Comparison of ENCODE assay signal across 8 cellular contexts in the genomic region with DNA sequence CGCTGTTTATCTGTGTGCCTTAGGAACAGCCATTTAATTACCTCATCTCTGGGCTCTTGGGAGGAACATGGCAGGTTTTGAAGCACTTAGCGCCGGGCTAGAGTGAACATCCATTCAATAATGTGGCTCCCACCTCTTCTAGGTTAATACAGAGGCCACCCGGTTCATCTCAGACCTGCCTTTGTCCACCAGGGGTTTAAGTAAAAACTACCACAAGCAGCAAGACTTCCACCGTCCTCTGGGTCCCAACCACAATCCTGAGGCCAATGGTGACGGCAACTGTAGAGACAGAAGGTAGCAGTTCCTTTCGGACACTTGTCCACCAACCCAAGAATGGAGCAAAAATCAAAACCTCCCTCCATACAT. TPM values are rescaled to one million over a fixed set of nuclear protein-coding genes. Genes with fewer than 3 reads are reported as not detected.
DNase-seq lines count a peak whose midpoint lies in the region; ATAC-seq, FAIRE-seq and TF ChIP-seq lines count a peak whose summit lies in the region.

No MANE protein-coding gene starts in this region.

- no peak overlapping the region for H3K18ac ChIP-seq in mesenchymal stem cell (ENCODE audit: low read depth in 1 of 2, low read length in 2 of 2)

- ATAC-seq in heart left ventricle (no peak), GM12878 (no peak)

- peak overlapping the region; percentile 96 for H4K8ac ChIP-seq in mesenchymal stem cell (ENCODE audit: low read length)

- RAD21 ChIA-PET in GM12878 (lab: Charles Lee; ENCODE audit: unreplicated experiment): no interaction called here

- peak overlapping the region in 1 of 2 experiments; percentile 87 for H3K14ac ChIP-seq in mesenchymal stem cell (ENCODE audit: low read length in 2 of 2)

- no peak overlapping the region for H4K91ac ChIP-seq in mesenchymal stem cell (ENCODE audit: low read length)

- H3K27ac ChIP-seq in heart left ventricle (peak overlapping the region; percentile 37 to 97 (median 90)), GM12878 (ENCODE audit: control insufficient read depth, insufficient read depth) (peak overlapping the region; percentile 68), mesenchymal stem cell (ENCODE audit: low read length, poor library complexity, severe bottlenecking) (no peak overlapping the region), vagina (peak overlapping the region; percentile 74)

- H3K4ac ChIP-seq in mesenchymal stem cell (ENCODE audit: low read depth in 1 of 2, low read length in 2 of 2): peak overlapping the region; percentile 16 to 81

- no peaks in the 10 kb centered on the region for H3K9me3 ChIP-seq in heart left ventricle
- H3K9me3 ChIP-seq in GM12878 (replicated peaks; ENCODE audit: control insufficient read depth, insufficient read depth, low read length): no peaks in the 10 kb centered on the region
- no peaks in the 10 kb centered on the region for H3K9me3 ChIP-seq in mesenchymal stem cell (ENCODE audit: control insufficient read depth, low read length)
- no peaks in the 10 kb centered on the region for H3K9me3 ChIP-seq in vagina

- CTCF ChIA-PET in GM12878 (lab: Yijun Ruan, JAX): interaction anchor here (1.0 to 3.2 kb wide), 5 partner anchors 9 to 533 kb away, joined by 3 to 13 read pairs (median 4); no protein-coding TSS in a partner anchor

- peak overlapping the region; percentile 99 for H3K4me2 ChIP-seq in GM12878 (ENCODE audit: control insufficient read depth, insufficient read depth)
- H3K4me2 ChIP-seq in mesenchymal stem cell (ENCODE audit: low read length, poor library complexity, severe bottlenecking): peak overlapping the region; percentile 64

- no peak for TF ChIP-seq CTCF in heart left ventricle (IDR thresholded peaks at IDR 0.05)
- no peak for TF ChIP-seq CTCF in GM12878 (IDR thresholded peaks at IDR 0.05 in 2 of 3, conservative IDR thresholded peaks at IDR 0.05 in 1 of 3; ENCODE audit: control insufficient read depth in 2 of 3, extremely low read depth in 1 of 3, insufficient read depth in 1 of 3, low read depth in 3 of 3, low read length in 3 of 3)
- no peak for TF ChIP-seq CTCF in vagina (IDR thresholded peaks at IDR 0.05)

- H3K23ac ChIP-seq in mesenchymal stem cell (ENCODE audit: low read length in 2 of 2): no peak overlapping the region

- peaks cover 10% of the 10 kb centered on the region for H3K79me1 ChIP-seq in mesenchymal stem cell (replicated peaks; ENCODE audit: low read length, poor library complexity, severe bottlenecking)

- H3K4me1 ChIP-seq in heart left ventricle (peaks cover 4 to 53% (median 35%) of the 10 kb centered on the region in 12 donors), GM12878 (ENCODE audit: control insufficient read depth, insufficient read depth, low read length) (0 out of 2 replicates have a peak, but pooled peaks cover 10% of the 10 kb centered on the region), mesenchymal stem cell (ENCODE audit: control insufficient read depth, insufficient read depth, low read depth, low read length) (peaks cover 10% of the 10 kb centered on the region), vagina (peaks cover 46% of the 10 kb centered on the region)

- POLR2A ChIA-PET in GM12878 (lab: Charles Lee): interaction anchor here (2.3 kb wide), 1 partner anchor 28 kb away, joined by 8 read pairs; no protein-coding TSS in a partner anchor

- H3K27me3 ChIP-seq in heart left ventricle: no peaks in the 10 kb centered on the region
- H3K27me3 ChIP-seq in GM12878 (replicated peaks in 1 of 2; ENCODE audit: control insufficient read depth in 2 of 2, insufficient read depth in 2 of 2, low read length in 1 of 2): no peaks in the 10 kb centered on the region
- no peaks in the 10 kb centered on the region for H3K27me3 ChIP-seq in mesenchymal stem cell (ENCODE audit: control insufficient read depth in 1 of 2, insufficient read depth in 1 of 2, low read length in 2 of 2)
- H3K27me3 ChIP-seq in vagina: no peaks in the 10 kb centered on the region

- no peak overlapping the region for H2BK12ac ChIP-seq in mesenchymal stem cell (ENCODE audit: low read length in 2 of 2)

- no peak for TF ChIP-seq EP300 in GM12878 (IDR thresholded peaks at IDR 0.05; ENCODE audit: borderline replicate concordance in 1 of 2, control insufficient read depth in 1 of 2, low read depth in 2 of 2, low read length in 2 of 2)

- in situ Hi-C loops in GM12878 (cut with MboI): no loop called here

- no peak for TF ChIP-seq RAD21 in GM12878 (IDR thresholded peaks at IDR 0.05; ENCODE audit: insufficient read depth, low read depth, low read length)

- H2AK5ac ChIP-seq in mesenchymal stem cell (ENCODE audit: low read length, severe bottlenecking): peak overlapping the region; percentile 21

- BruUV-seq in GM12878 (replicated peaks; lab: Mats Ljungman, UMichigan): no TSS peak

- H3K9ac ChIP-seq in GM12878 (ENCODE audit: control insufficient read depth, insufficient read depth, low read length): peak overlapping the region; percentile 91
- H3K9ac ChIP-seq in mesenchymal stem cell (ENCODE audit: low read length): peak overlapping the region; percentile 90

- SMC1A ChIA-PET in GM12878 (lab: Charles Lee; ENCODE audit: uncharacterized antibody, unreplicated experiment): no interaction called here

- 50 to 62% (median 55%) methylated on average over 7 of the region's 7 CpGs for WGBS in heart left ventricle, 4 donors
- WGBS in GM12878 (ENCODE audit: insufficient coverage, insufficient replicate concordance, low lambda C conversion rate, missing lambda C conversion rate): 46% methylated on average over 7 of the region's 7 CpGs
- WGBS in mesenchymal stem cell: 68% methylated on average over 7 of the region's 7 CpGs

- no peak for TF ChIP-seq POLR2A in heart left ventricle (IDR thresholded peaks at IDR 0.05)
- TF ChIP-seq POLR2A in GM12878 (IDR thresholded peaks at IDR 0.05; ENCODE audit: low read depth, low read length): no peak
- no peak for TF ChIP-seq POLR2A in vagina (IDR thresholded peaks at IDR 0.05)

- peaks cover 0 to 26% (median 10%) of the 10 kb centered on the region in 9 donors for H3K36me3 ChIP-seq in heart left ventricle
- peaks cover 6 to 12% of the 10 kb centered on the region in 2 experiments for H3K36me3 ChIP-seq in GM12878 (ENCODE audit: control insufficient read depth in 2 of 2, insufficient read depth in 2 of 2, low read length in 1 of 2)
- H3K36me3 ChIP-seq in mesenchymal stem cell (ENCODE audit: control insufficient read depth in 1 of 2, insufficient read depth in 2 of 2, low read depth in 1 of 2, low read length in 2 of 2): peaks cover 13 to 26% of the 10 kb centered on the region in 2 experiments
- peaks cover 0 to 9% of the 10 kb centered on the region in 2 donors for H3K36me3 ChIP-seq in vagina

- peaks cover 3% of the 10 kb centered on the region; the same call in 1 of the 2 replicates for H4K20me1 ChIP-seq in GM12878 (ENCODE audit: control insufficient read depth, insufficient read depth)

- intact Hi-C loops in heart left ventricle (cut with DNase I) (no loop called here), cardiac septum (cut with DNase I) (no loop called here), GM12878 (cut with micrococcal nuclease; ENCODE audit: unreplicated experiment) (no loop called here), vagina (cut with DNase I) (no loop called here)

- DNase-seq in heart left ventricle (no peak), cardiac septum (ENCODE audit: low spot score) (no peak), GM12878 (ENCODE audit: low read depth, low spot score) (no peak), mesenchymal stem cell (peak; percentile 2), vagina (ENCODE audit: extremely low spot score in 2 of 2) (no peak), GM19238 (ENCODE audit: insufficient read length, low spot score) (no peak), SW480 (ENCODE audit: low spot score) (no peak), NCI-H1417 (lab: John Stamatoyannopoulos, UW) (no peak)

- H3K79me2 ChIP-seq in GM12878 (ENCODE audit: control insufficient read depth, insufficient read depth, low read length): peaks cover 35% of the 10 kb centered on the region

- H3K4me3 ChIP-seq in heart left ventricle (peak overlapping the region; percentile 38 to 100 (median 84)), GM12878 (peak overlapping the region; percentile 81), mesenchymal stem cell (ENCODE audit: insufficient read depth in 1 of 2, low read depth in 1 of 2, low read length in 2 of 2) (peak overlapping the region in 1 of 2 experiments; percentile 91), vagina (peak overlapping the region; percentile 97)

- FAIRE-seq in GM12878 (lab: Jason Lieb, UNC): no peak

- H2BK15ac ChIP-seq in mesenchymal stem cell (ENCODE audit: low read depth, poor library complexity, severe bottlenecking): no peak overlapping the region

- H2BK5ac ChIP-seq in mesenchymal stem cell (ENCODE audit: low read depth, low read length, poor library complexity, severe bottlenecking): no peak overlapping the region

- H2BK120ac ChIP-seq in mesenchymal stem cell (ENCODE audit: low read depth, low read length): no peak overlapping the region

- H2AFZ ChIP-seq in GM12878 (ENCODE audit: control insufficient read depth, low read depth, low read length) (peak overlapping the region; percentile 75), mesenchymal stem cell (ENCODE audit: low read depth, low read length) (peak overlapping the region; percentile 79)

RNA-seq across cellular contexts. Expression of a gene that starts 0.9 kb away (rescaled TPM):
- 100 to 1,000 TPM; 110 to 175 (median 128) TPM for total RNA-seq in heart left ventricle
- polyA plus RNA-seq in heart left ventricle: 100 to 1,000 TPM in 1 of 2 donors, 10 to 100 TPM in 1; 88.9 to 211 TPM
- 108 TPM for total RNA-seq in cardiac septum
- total RNA-seq in GM12878 (2013; cell fraction: nucleolus; rRNA removed): 119 and 129 TPM in 2 replicates
- total RNA-seq in GM12878 (2014; rRNA removed): 245 and 248 TPM in 2 replicates
- 148 and 159 TPM in 2 replicates for total RNA-seq in GM12878 (2014; rRNA removed; fragmentation: Illumina TruSeq; extraction: Trizol)
- total RNA-seq in GM12878 (2021): 175 and 194 TPM in 2 replicates
- polyA plus RNA-seq in GM12878 (2011; ENCODE audit: low read depth): 134 TPM
- 146 and 220 TPM in 2 replicates for polyA plus RNA-seq in GM12878 (2011; rRNA removed)
- 251 and 279 TPM in 2 replicates for polyA plus RNA-seq in GM12878 (2011; cell fraction: cytosol; rRNA removed)
- 64.5 and 72.8 TPM in 2 replicates for polyA plus RNA-seq in GM12878 (2011; cell fraction: nucleus; rRNA removed)
- polyA plus RNA-seq in GM12878 (2012): 161 and 169 TPM in 2 replicates
- polyA plus RNA-seq in GM12878 (2014; fragmentation: Illumina TruSeq; extraction: Trizol): 148 and 196 TPM in 2 replicates
- polyA plus RNA-seq in GM12878 (2014; fragmentation: Nextera tagmentation; extraction: Ambion mirVana): 100 to 1,000 TPM; 100 to 159 TPM
- polyA plus RNA-seq in GM12878 (2014; rRNA removed): 206 and 220 TPM in 2 replicates
- 100 to 1,000 TPM; 272 to 274 TPM for polyA plus RNA-seq in GM12878 (2016; fragmentation: Nextera tagmentation; extraction: Ambion mirVana)
- 187 and 259 TPM in 2 replicates for polyA minus RNA-seq in GM12878 (2011; rRNA and poly(A)+ RNA removed)
- polyA minus RNA-seq in GM12878 (2011; cell fraction: cytosol; rRNA and poly(A)+ RNA removed): 60.7 and 64.7 TPM in 2 replicates
- 35.1 and 53.9 TPM in 2 replicates for polyA minus RNA-seq in GM12878 (2011; cell fraction: nucleus; rRNA and poly(A)+ RNA removed)
- 286 TPM for polyA plus RNA-seq in mesenchymal stem cell (2013, experiment 1 of 2)
- 285 TPM for polyA plus RNA-seq in mesenchymal stem cell (2013, experiment 2 of 2)
- total RNA-seq in vagina: 84.5 TPM

RNA-seq across cellular contexts. Expression of a gene that starts 28.8 kb away (rescaled TPM):
- total RNA-seq in heart left ventricle (100 to 1,000 TPM; 147 to 418 (median 258) TPM), cardiac septum (224 TPM), GM12878 (2014; rRNA removed) (2.3 and 2.8 TPM in 2 replicates), GM12878 (2014; rRNA removed; fragmentation: Illumina TruSeq; extraction: Trizol) (1.2 TPM in 2 replicates), GM12878 (2021) (2.4 and 2.5 TPM in 2 replicates), vagina (113 TPM)
- polyA plus RNA-seq in heart left ventricle (100 to 1,000 TPM; 210 to 314 TPM), GM12878 (2011; rRNA removed) (1.4 and 1.9 TPM in 2 replicates), GM12878 (2014; fragmentation: Illumina TruSeq; extraction: Trizol) (1.4 TPM in 2 replicates), GM12878 (2014; fragmentation: Nextera tagmentation; extraction: Ambion mirVana) (under 1 TPM in 1 of 2 experiments, not detected in 1; 0.42 TPM), GM12878 (2014; rRNA removed) (1.9 and 2.2 TPM in 2 replicates), GM12878 (2016; fragmentation: Nextera tagmentation; extraction: Ambion mirVana) (1 to 10 TPM; 1.6 to 4.4 TPM)
- 1.3 and 1.4 TPM in 2 replicates for total RNA-seq in GM12878 (2013; cell fraction: nucleolus; rRNA removed)
- polyA plus RNA-seq in GM12878 (2011; ENCODE audit: low read depth): 1.6 TPM
- 2.2 and 2.8 TPM in 2 replicates for polyA plus RNA-seq in GM12878 (2011; cell fraction: cytosol; rRNA removed)
- polyA plus RNA-seq in GM12878 (2011; cell fraction: nucleus; rRNA removed): 1.7 and 1.8 TPM in 2 replicates
- polyA plus RNA-seq in GM12878 (2012): 1.1 and 2.1 TPM in 2 replicates
- polyA minus RNA-seq in GM12878 (2011; rRNA and poly(A)+ RNA removed): 1.5 and 1.9 TPM in 2 replicates
- polyA minus RNA-seq in GM12878 (2011; cell fraction: cytosol; rRNA and poly(A)+ RNA removed): 0.62 and 1.1 TPM in 2 replicates
- 0.36 and 0.96 TPM in 2 replicates for polyA minus RNA-seq in GM12878 (2011; cell fraction: nucleus; rRNA and poly(A)+ RNA removed)
- polyA plus RNA-seq in mesenchymal stem cell (2013, experiment 1 of 2): 22.9 TPM
- 22.7 TPM for polyA plus RNA-seq in mesenchymal stem cell (2013, experiment 2 of 2)

RNA-seq across cellular contexts. Expression of a gene that starts 55.7 kb away (rescaled TPM):
- total RNA-seq in heart left ventricle (1 to 10 TPM; 1.6 to 9.3 (median 3.2) TPM), cardiac septum (1.5 TPM), GM12878 (2014; rRNA removed) (not detected in 2 replicates), GM12878 (2014; rRNA removed; fragmentation: Illumina TruSeq; extraction: Trizol) (not detected in 2 replicates), GM12878 (2021) (0.10 and 0.45 TPM in 2 replicates), vagina (2.5 TPM)
- polyA plus RNA-seq in heart left ventricle (1 to 10 TPM; 3.4 to 7.2 TPM), GM12878 (2011; rRNA removed) (not detected in 2 replicates), GM12878 (2014; fragmentation: Illumina TruSeq; extraction: Trizol) (0.03 TPM in 1 of 2 replicates, not detected in the other), GM12878 (2014; fragmentation: Nextera tagmentation; extraction: Ambion mirVana) (not detected), GM12878 (2014; rRNA removed) (0.01 and 0.09 TPM in 2 replicates), GM12878 (2016; fragmentation: Nextera tagmentation; extraction: Ambion mirVana) (not detected)
- 0.12 and 0.23 TPM in 2 replicates for total RNA-seq in GM12878 (2013; cell fraction: nucleolus; rRNA removed)
- not detected for polyA plus RNA-seq in GM12878 (2011; ENCODE audit: low read depth)
- polyA plus RNA-seq in GM12878 (2011; cell fraction: cytosol; rRNA removed): 0.07 TPM in 1 of 2 replicates, not detected in the other
- 0.06 TPM in 1 of 2 replicates, not detected in the other for polyA plus RNA-seq in GM12878 (2011; cell fraction: nucleus; rRNA removed)
- 0.10 TPM in 1 of 2 replicates, not detected in the other for polyA plus RNA-seq in GM12878 (2012)
- 0.22 TPM in 1 of 2 replicates, not detected in the other for polyA minus RNA-seq in GM12878 (2011; rRNA and poly(A)+ RNA removed)
- polyA minus RNA-seq in GM12878 (2011; cell fraction: cytosol; rRNA and poly(A)+ RNA removed): not detected in 2 replicates
- polyA minus RNA-seq in GM12878 (2011; cell fraction: nucleus; rRNA and poly(A)+ RNA removed): not detected in 2 replicates
- 3.7 TPM for polyA plus RNA-seq in mesenchymal stem cell (2013, experiment 1 of 2)
- 3.0 TPM for polyA plus RNA-seq in mesenchymal stem cell (2013, experiment 2 of 2)

Comparison
In these comparisons a context has a peak if more than half of its experiments do, and no peak if none do; other contexts are left out.
1. RNA of a gene that starts 28.8 kb away (total RNA-seq): 147 to 418 TPM in heart left ventricle, 224 TPM in cardiac septum (single experiment) and 113 TPM in vagina (single experiment); 1.2 to 2.8 TPM in GM12878; every median in the first group is over 10 times any median in the second.